In genomic region chr2:118388771-118389170, GRCh38 we compare ENCODE assay signal across 19 cellular contexts.
DNase-seq lines count a peak whose midpoint lies in the region; ATAC-seq, FAIRE-seq and TF ChIP-seq lines count a peak whose summit lies in the region.
"Had no signal": no experiment of that assay in that cellular context is flagged by ENCODE, and none has a peak within 500 bp of the region (broad histone marks: within the 10 kb centered on the region; RNA-seq: fewer than 3 reads in every experiment).

No MANE protein-coding gene starts in this region.

- no peaks in the 10 kb centered on the region for H3K79me1 ChIP-seq in IMR-90 (ENCODE audit: low read depth in 1 of 2, low read length in 2 of 2)

- no peak overlapping the region for H3K9ac ChIP-seq in IMR-90 (ENCODE audit: low read depth, low read length)

- H2AFZ ChIP-seq in IMR-90 (replicated peaks; ENCODE audit: low read length, poor library complexity), result no peak overlapping the region

- intact Hi-C loops in IMR-90 (cut with micrococcal nuclease), result no loop called here

- in situ Hi-C loops in IMR-90 (cut with MboI; ENCODE audit: low sequenced_read_pairs), result no loop called here

- no peak overlapping the region for H2BK15ac ChIP-seq in IMR-90 (ENCODE audit: low read depth, low read length)

- no peak overlapping the region for H2AK9ac ChIP-seq in IMR-90 (replicated peaks; ENCODE audit: low read depth, low read length, poor library complexity)

- H3K23ac ChIP-seq in IMR-90 (ENCODE audit: low read depth, low read length), result no peak overlapping the region

- no peak overlapping the region for H3K18ac ChIP-seq in IMR-90 (ENCODE audit: low read depth, low read length)

- no peak for FAIRE-seq in GM19239 (lab: Jason Lieb, UNC)

- no peak overlapping the region for H4K5ac ChIP-seq in IMR-90 (ENCODE audit: low read depth, low read length)

- H3K4ac ChIP-seq in IMR-90 (ENCODE audit: low read depth, low read length), result no peak overlapping the region

- no peaks in the 10 kb centered on the region for H3K9me3 ChIP-seq in IMR-90 (ENCODE audit: control insufficient read depth, insufficient read depth, low read length)
- H3K9me3 ChIP-seq: BE2C had no signal

- H3K4me3 ChIP-seq in AG10803 (ENCODE audit: low read length) (no peak overlapping the region), IMR-90 (ENCODE audit: insufficient read depth, low read depth, low read length) (no peak overlapping the region), epithelial cell of proximal tubule (ENCODE audit: low read depth, low read length) (no peak overlapping the region)
- H3K4me3 ChIP-seq: lung had no signal

- no peak overlapping the region for H4K8ac ChIP-seq in IMR-90 (ENCODE audit: low read depth in 2 of 2, low read length in 2 of 2)

- BruUV-seq in IMR-90 (replicated peaks; lab: Mats Ljungman, UMichigan), result no TSS peak

- no peak overlapping the region for H3K14ac ChIP-seq in IMR-90 (replicated peaks; ENCODE audit: low read depth, low read length)

- DNase-seq in AG10803 (ENCODE audit: low read depth) (peak; percentile 44), IMR-90 (peak; percentile 74), epithelial cell of proximal tubule (ENCODE audit: low read depth) (peak; percentile 83), non-pigmented ciliary epithelial cell (ENCODE audit: low read depth) (peak; percentile 19), T-helper 1 cell (no peak), GM10266 (ENCODE audit: extremely low spot score) (no peak), GM19239 (ENCODE audit: insufficient read length, low spot score) (no peak)
- DNase-seq: activated CD8-positive, alpha-beta T cell treated with anti-CD3 and anti-CD28 coated beads, Interleukin-2, amount 10 ng/mL, durations not matched to agents 7 days and 5 days; activated naive CD8-positive, alpha-beta T cell treated with anti-CD3 and anti-CD28 coated beads, Interleukin-2, amount 10 ng/mL, durations not matched to agents 7 days and 5 days; BE2C; caudate nucleus; effector CD8-positive, alpha-beta T cell; KBM-7; NCI-H2171; NCI-H774; stimulated activated CD4-positive, alpha-beta T cell treated with anti-CD3 and anti-CD28 coated beads, Interleukin-15, amount 100 ng/mL, for 24 hours; T-cell had no signal

- H2BK5ac ChIP-seq in IMR-90 (ENCODE audit: low read depth, low read length, poor library complexity, severe bottlenecking), result no peak overlapping the region

- POLR2A ChIA-PET in IMR-90 (lab: Charles Lee; ENCODE audit: unreplicated experiment), result no interaction called here

- no peaks in the 10 kb centered on the region for H3K27me3 ChIP-seq in IMR-90 (ENCODE audit: control insufficient read depth, insufficient read depth, low read length)
- H3K27me3 ChIP-seq: BE2C had no signal

- peaks cover 6% of the 10 kb centered on the region for H3K4me1 ChIP-seq in IMR-90 (ENCODE audit: control insufficient read depth, insufficient read depth, low read length)
- H3K4me1 ChIP-seq: BE2C had no signal

- H3K27ac ChIP-seq in IMR-90 (ENCODE audit: insufficient read depth, low read length), result no peak overlapping the region; the same call in 1 of the 2 replicates

- CTCF ChIA-PET in IMR-90 (lab: Yijun Ruan, JAX), result no interaction called here

- TF ChIP-seq RAD21 in IMR-90 (IDR thresholded peaks at IDR 0.05; ENCODE audit: low read length), result no peak

- TF ChIP-seq POLR2A in IMR-90 (IDR thresholded peaks at IDR 0.05; ENCODE audit: low read depth, low read length), result no peak

- no peak overlapping the region for H2BK20ac ChIP-seq in IMR-90 (ENCODE audit: low read depth, low read length)

- H4K91ac ChIP-seq in IMR-90 (ENCODE audit: insufficient read depth, low read depth, low read length), result no peak overlapping the region

- H4K20me1 ChIP-seq in IMR-90 (ENCODE audit: insufficient read depth, low read length), result no peaks in the 10 kb centered on the region

- no peak overlapping the region for H3K56ac ChIP-seq in IMR-90 (ENCODE audit: extremely low read depth, insufficient read depth, low read length)

- WGBS in IMR-90 (ENCODE audit: extremely low coverage in 2 of 2, insufficient read length in 1 of 2), 2 experiments, result no CpG with 5 or more reads among the region's 2 CpGs

- TF ChIP-seq CTCF in AG10803 (conservative IDR thresholded peaks at IDR 0.05; ENCODE audit: low read length), result no peak
- no peak for TF ChIP-seq CTCF in IMR-90 (conservative IDR thresholded peaks at IDR 0.05; ENCODE audit: low read depth, low read length)
- TF ChIP-seq CTCF in epithelial cell of proximal tubule (conservative IDR thresholded peaks at IDR 0.05; ENCODE audit: low read depth, low read length), result no peak
- no peak for TF ChIP-seq CTCF in GM10266 (IDR thresholded peaks at IDR 0.05; ENCODE audit: control insufficient read depth, insufficient read depth, low read depth, missing control alignments)

- dilution Hi-C loops in IMR-90 (cut with HindIII; ENCODE audit: low sequenced_read_pairs, unreplicated experiment), result no loop called here

- H2AK5ac ChIP-seq in IMR-90 (ENCODE audit: low read depth, low read length), result no peak overlapping the region

- H2BK120ac ChIP-seq in IMR-90 (ENCODE audit: low read depth, low read length), result no peak overlapping the region

- peak; percentile 46; the same call in 1 of the 2 replicates for ATAC-seq in IMR-90 (ENCODE audit: low read depth)
- ATAC-seq in GM21447 (IDR thresholded peaks at IDR 0.05; ENCODE audit: unreplicated experiment), result no peak
- ATAC-seq: activated CD8-positive, alpha-beta T cell treated with anti-CD3 and anti-CD28 coated beads, Interleukin-2, amount 10 ng/mL, durations not matched to agents 7 days and 5 days; T-cell had no signal

- no peaks in the 10 kb centered on the region for H3K36me3 ChIP-seq in IMR-90 (ENCODE audit: control insufficient read depth, insufficient read depth, low read length)
- H3K36me3 ChIP-seq: BE2C had no signal

- H3K9me1 ChIP-seq in IMR-90 (ENCODE audit: insufficient read depth, low read length), result peaks cover 5% of the 10 kb centered on the region; the same call in 1 of the 2 replicates

- no peak overlapping the region for H3K4me2 ChIP-seq in IMR-90 (ENCODE audit: low read depth, low read length)

TF ChIP-seq in IMR-90, 13 proteins besides CTCF, POLR2A, EP300 and RAD21:
- 0 out of 2 replicates have a peak, but pooled peaks have one; percentile 26 for TF ChIP-seq CEBPB (IDR thresholded peaks at IDR 0.05; ENCODE audit: low read depth, low read length)
- no peak for TF ChIP-seq USF2 (IDR thresholded peaks at IDR 0.05; ENCODE audit: low read depth, low read length)
- no peak for TF ChIP-seq NFE2L2 (IDR thresholded peaks at IDR 0.05; ENCODE audit: low read depth, low read length)
- TF ChIP-seq FOS (IDR thresholded peaks at IDR 0.05; ENCODE audit: low read depth, low read length), result 0 out of 2 replicates have a peak, but pooled peaks have one; percentile 11
- no peak for TF ChIP-seq MAZ (IDR thresholded peaks at IDR 0.05; ENCODE audit: borderline replicate concordance, low read depth, low read length)

Comparison
In these comparisons a context has a peak if more than half of its experiments do, and no peak if none do; other contexts are left out.
1. DNase-seq: peak in AG10803 (single experiment), IMR-90 (single experiment), epithelial cell of proximal tubule (single experiment) and non-pigmented ciliary epithelial cell (single experiment); none in T-helper 1 cell (0 of 5), GM10266 (single experiment) and GM19239 (single experiment).